1 cellular context compared by ENCODE assay signal in genomic region chr14:77097689-77098469, GRCh38.
TF ChIP-seq lines count a peak whose summit lies in the region.

CIPC (plus strand) TSS chr14:77098258; CDS start chr14:77105709, 7,451 bp downstream.

TF ChIP-seq in HEK293, 187 proteins besides CTCF, POLR2A, EP300 and RAD21 (continued from another document and continues in another):
- TF ChIP-seq, protein P1, sequence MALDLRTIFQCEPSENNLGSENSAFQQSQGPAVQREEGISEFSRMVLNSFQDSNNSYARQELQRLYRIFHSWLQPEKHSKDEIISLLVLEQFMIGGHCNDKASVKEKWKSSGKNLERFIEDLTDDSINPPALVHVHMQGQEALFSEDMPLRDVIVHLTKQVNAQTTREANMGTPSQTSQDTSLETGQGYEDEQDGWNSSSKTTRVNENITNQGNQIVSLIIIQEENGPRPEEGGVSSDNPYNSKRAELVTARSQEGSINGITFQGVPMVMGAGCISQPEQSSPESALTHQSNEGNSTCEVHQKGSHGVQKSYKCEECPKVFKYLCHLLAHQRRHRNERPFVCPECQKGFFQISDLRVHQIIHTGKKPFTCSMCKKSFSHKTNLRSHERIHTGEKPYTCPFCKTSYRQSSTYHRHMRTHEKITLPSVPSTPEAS (tag by site-specific recombination; IDR thresholded peaks at IDR 0.05): no peak
- TF ChIP-seq ZFP41 (tag by site-specific recombination; IDR thresholded peaks at IDR 0.05; ENCODE audit: borderline replicate concordance): no peak
- no peak for TF ChIP-seq ZNF174 (tag by site-specific recombination; IDR thresholded peaks at IDR 0.05)
- no peak for TF ChIP-seq ZNF670 (tag by site-specific recombination; IDR thresholded peaks at IDR 0.05; ENCODE audit: low read depth)
- TF ChIP-seq ZNF398 (tag by site-specific recombination; IDR thresholded peaks at IDR 0.05): no peak
- peak; percentile 91 for TF ChIP-seq PRDM1 (tag by site-specific recombination; IDR thresholded peaks at IDR 0.05)
- peak; percentile 72; the same call in 1 of the 2 replicates for TF ChIP-seq ZNF561 (tag by site-specific recombination; IDR thresholded peaks at IDR 0.05; ENCODE audit: borderline replicate concordance)
- no peak for TF ChIP-seq ZNF394 (tag by site-specific recombination; IDR thresholded peaks at IDR 0.05; ENCODE audit: borderline replicate concordance)
- TF ChIP-seq SALL2 (tag by site-specific recombination; IDR thresholded peaks at IDR 0.05; ENCODE audit: borderline replicate concordance): no peak
- no peak for TF ChIP-seq ZNF18 (tag by site-specific recombination; IDR thresholded peaks at IDR 0.05)
- peak; percentile 38 for TF ChIP-seq ZBTB11 (tag by site-specific recombination; conservative IDR thresholded peaks at IDR 0.05; ENCODE audit: low read depth)
- TF ChIP-seq ZFHX2 (tag by site-specific recombination; conservative IDR thresholded peaks at IDR 0.05): peak; percentile 87
- TF ChIP-seq HOXA7 (CRISPR knock-in tag; IDR thresholded peaks at IDR 0.05; ENCODE audit: borderline replicate concordance): no peak
- TF ChIP-seq OSR2 (tag by site-specific recombination; IDR thresholded peaks at IDR 0.05): no peak
- no peak for TF ChIP-seq ZNF776 (tag by site-specific recombination; IDR thresholded peaks at IDR 0.05; ENCODE audit: borderline replicate concordance)
- TF ChIP-seq ZNF132 (tag by site-specific recombination; IDR thresholded peaks at IDR 0.05; ENCODE audit: borderline replicate concordance): no peak
- no peak for TF ChIP-seq ZNF473 (tag by site-specific recombination; IDR thresholded peaks at IDR 0.05)
- no peak for TF ChIP-seq ZNF785 (tag by site-specific recombination; IDR thresholded peaks at IDR 0.05)
- TF ChIP-seq ZNF514 (tag by site-specific recombination; IDR thresholded peaks at IDR 0.05): no peak
- 0 out of 2 replicates have a peak, but pooled peaks have one; percentile 29 for TF ChIP-seq ZNF157 (tag by site-specific recombination; IDR thresholded peaks at IDR 0.05)
- TF ChIP-seq ZFP37 (tag by site-specific recombination; IDR thresholded peaks at IDR 0.05): 0 out of 2 replicates have a peak, but pooled peaks have one; percentile 21
- no peak for TF ChIP-seq ZNF140 (tag by site-specific recombination; IDR thresholded peaks at IDR 0.05)
- TF ChIP-seq ZBTB20 (tag by site-specific recombination; IDR thresholded peaks at IDR 0.05): no peak; the same call in 1 of the 2 replicates
- no peak for TF ChIP-seq SCRT2 (tag by site-specific recombination; IDR thresholded peaks at IDR 0.05)
- TF ChIP-seq ZBTB1 (tag by site-specific recombination; IDR thresholded peaks at IDR 0.05): no peak
- TF ChIP-seq ZNF792 (tag by site-specific recombination; IDR thresholded peaks at IDR 0.05): 0 out of 2 replicates have a peak, but pooled peaks have one; percentile 28
- no peak for TF ChIP-seq ZNF701 (tag by site-specific recombination; IDR thresholded peaks at IDR 0.05)
- TF ChIP-seq KLF10 (tag by site-specific recombination; IDR thresholded peaks at IDR 0.05): peak; percentile 80
- TF ChIP-seq ZNF350 (tag by site-specific recombination; IDR thresholded peaks at IDR 0.05): no peak
- no peak for TF ChIP-seq ZNF623 (tag by site-specific recombination; IDR thresholded peaks at IDR 0.05)
- TF ChIP-seq ZNF529 (tag by site-specific recombination; IDR thresholded peaks at IDR 0.05; ENCODE audit: insufficient replicate concordance): no peak
- no peak for TF ChIP-seq ZNF10 (tag by site-specific recombination; IDR thresholded peaks at IDR 0.05)
- TF ChIP-seq, protein P2, sequence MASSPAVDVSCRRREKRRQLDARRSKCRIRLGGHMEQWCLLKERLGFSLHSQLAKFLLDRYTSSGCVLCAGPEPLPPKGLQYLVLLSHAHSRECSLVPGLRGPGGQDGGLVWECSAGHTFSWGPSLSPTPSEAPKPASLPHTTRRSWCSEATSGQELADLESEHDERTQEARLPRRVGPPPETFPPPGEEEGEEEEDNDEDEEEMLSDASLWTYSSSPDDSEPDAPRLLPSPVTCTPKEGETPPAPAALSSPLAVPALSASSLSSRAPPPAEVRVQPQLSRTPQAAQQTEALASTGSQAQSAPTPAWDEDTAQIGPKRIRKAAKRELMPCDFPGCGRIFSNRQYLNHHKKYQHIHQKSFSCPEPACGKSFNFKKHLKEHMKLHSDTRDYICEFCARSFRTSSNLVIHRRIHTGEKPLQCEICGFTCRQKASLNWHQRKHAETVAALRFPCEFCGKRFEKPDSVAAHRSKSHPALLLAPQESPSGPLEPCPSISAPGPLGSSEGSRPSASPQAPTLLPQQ (tag by site-specific recombination; IDR thresholded peaks at IDR 0.05): 0 out of 2 replicates have a peak, but pooled peaks have one; percentile 36
- TF ChIP-seq INSM2 (tag by site-specific recombination; IDR thresholded peaks at IDR 0.05): no peak
- no peak for TF ChIP-seq ZNF585B (tag by site-specific recombination; IDR thresholded peaks at IDR 0.05)
- no peak for TF ChIP-seq ZNF274 (IDR thresholded peaks at IDR 0.05; ENCODE audit: low read length)
- TF ChIP-seq ZNF274 (tag by site-specific recombination; IDR thresholded peaks at IDR 0.05; ENCODE audit: borderline replicate concordance): no peak
- no peak for TF ChIP-seq TSHZ1 (tag by site-specific recombination; IDR thresholded peaks at IDR 0.05; ENCODE audit: borderline replicate concordance)
- no peak for TF ChIP-seq ZNF280C (tag by site-specific recombination; IDR thresholded peaks at IDR 0.05)
- TF ChIP-seq ZNF302 (tag by site-specific recombination; IDR thresholded peaks at IDR 0.05; ENCODE audit: low read depth): no peak
- no peak for TF ChIP-seq ZNF521 (tag by site-specific recombination; IDR thresholded peaks at IDR 0.05)
- TF ChIP-seq ZNF600 (tag by site-specific recombination; IDR thresholded peaks at IDR 0.05): no peak; the same call in 1 of the 2 replicates
- TF ChIP-seq ZNF155 (tag by site-specific recombination; IDR thresholded peaks at IDR 0.05): no peak
- TF ChIP-seq ZNF791 (tag by site-specific recombination; IDR thresholded peaks at IDR 0.05): no peak
- TF ChIP-seq ZXDB (tag by site-specific recombination; IDR thresholded peaks at IDR 0.05): peak; percentile 75
- TF ChIP-seq ZNF169 (tag by site-specific recombination; IDR thresholded peaks at IDR 0.05): no peak
- peak; percentile 67 for TF ChIP-seq ZBTB8A (tag by site-specific recombination; IDR thresholded peaks at IDR 0.05)
- no peak for TF ChIP-seq ZSCAN18 (tag by site-specific recombination; IDR thresholded peaks at IDR 0.05)
